Comparison of ENCODE assay signal across 1 cellular context in the genomic region with DNA sequence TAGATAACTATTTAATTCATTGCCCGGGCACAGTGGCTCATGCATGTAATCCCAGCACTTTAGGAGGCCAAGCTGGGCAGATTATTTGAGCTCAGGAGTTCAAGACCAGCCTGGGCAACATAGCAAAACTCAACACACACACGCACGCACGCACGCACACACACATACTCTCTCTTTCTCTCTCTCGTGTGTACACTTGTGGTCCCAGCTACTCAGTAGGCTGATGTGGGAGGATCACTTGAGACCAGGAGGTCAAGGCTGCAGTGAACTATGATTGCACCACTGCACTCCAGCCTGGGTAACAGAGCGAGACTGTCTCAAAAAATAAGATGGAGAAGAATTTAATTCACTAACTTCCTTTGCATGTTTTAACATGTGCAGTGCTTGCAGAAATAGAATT.
TF ChIP-seq lines count a peak whose summit lies in the region.

No MANE protein-coding gene starts in this region.

TF ChIP-seq in HepG2, 621 proteins besides CTCF, POLR2A, EP300 and RAD21 (continued from another document and continues in another):
- TF ChIP-seq, protein P1, sequence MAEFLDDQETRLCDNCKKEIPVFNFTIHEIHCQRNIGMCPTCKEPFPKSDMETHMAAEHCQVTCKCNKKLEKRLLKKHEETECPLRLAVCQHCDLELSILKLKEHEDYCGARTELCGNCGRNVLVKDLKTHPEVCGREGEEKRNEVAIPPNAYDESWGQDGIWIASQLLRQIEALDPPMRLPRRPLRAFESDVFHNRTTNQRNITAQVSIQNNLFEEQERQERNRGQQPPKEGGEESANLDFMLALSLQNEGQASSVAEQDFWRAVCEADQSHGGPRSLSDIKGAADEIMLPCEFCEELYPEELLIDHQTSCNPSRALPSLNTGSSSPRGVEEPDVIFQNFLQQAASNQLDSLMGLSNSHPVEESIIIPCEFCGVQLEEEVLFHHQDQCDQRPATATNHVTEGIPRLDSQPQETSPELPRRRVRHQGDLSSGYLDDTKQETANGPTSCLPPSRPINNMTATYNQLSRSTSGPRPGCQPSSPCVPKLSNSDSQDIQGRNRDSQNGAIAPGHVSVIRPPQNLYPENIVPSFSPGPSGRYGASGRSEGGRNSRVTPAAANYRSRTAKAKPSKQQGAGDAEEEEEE (CRISPR knock-in tag; IDR thresholded peaks at IDR 0.05; ENCODE audit: borderline replicate concordance) = no peak
- TF ChIP-seq POLR2G (IDR thresholded peaks at IDR 0.05; ENCODE audit: low read depth, low read length) (no peak), ZNF773 (CRISPR knock-in tag; IDR thresholded peaks at IDR 0.05; ENCODE audit: borderline replicate concordance) (no peak), ZBTB38 (CRISPR knock-in tag; IDR thresholded peaks at IDR 0.05) (peak; percentile 75), MTF2 (CRISPR knock-in tag; IDR thresholded peaks at IDR 0.05; ENCODE audit: borderline replicate concordance) (no peak), YEATS2 (CRISPR knock-in tag; IDR thresholded peaks at IDR 0.05; ENCODE audit: borderline replicate concordance) (no peak), MYC (CRISPR knock-in tag; IDR thresholded peaks at IDR 0.05; ENCODE audit: borderline replicate concordance) (peak; percentile 51; the same call in 1 of the 2 replicates), ZNF713 (CRISPR knock-in tag; IDR thresholded peaks at IDR 0.05) (no peak), SP1 (IDR thresholded peaks at IDR 0.05) (no peak), SP1 (CRISPR knock-in tag; IDR thresholded peaks at IDR 0.05) (no peak), CERS6 (CRISPR knock-in tag; IDR thresholded peaks at IDR 0.05) (no peak), ZNF768 (CRISPR knock-in tag; IDR thresholded peaks at IDR 0.05) (no peak), CHCHD3 (CRISPR knock-in tag; IDR thresholded peaks at IDR 0.05) (no peak), MNT (IDR thresholded peaks at IDR 0.05) (no peak), ZNF136 (CRISPR knock-in tag; IDR thresholded peaks at IDR 0.05; ENCODE audit: low read depth) (no peak), FOXM1 (CRISPR knock-in tag; IDR thresholded peaks at IDR 0.05) (no peak), NFYB (CRISPR knock-in tag; IDR thresholded peaks at IDR 0.05) (no peak), ZC3H13 (CRISPR knock-in tag; IDR thresholded peaks at IDR 0.05) (no peak), ZNF678 (CRISPR knock-in tag; IDR thresholded peaks at IDR 0.05) (no peak), BATF2 (CRISPR knock-in tag; IDR thresholded peaks at IDR 0.05) (no peak), ZNF75D (CRISPR knock-in tag; IDR thresholded peaks at IDR 0.05; ENCODE audit: borderline replicate concordance) (no peak), SOX6 (IDR thresholded peaks at IDR 0.05) (no peak), SOX6 (CRISPR knock-in tag; IDR thresholded peaks at IDR 0.05) (peak; percentile 81), XBP1 (CRISPR knock-in tag; IDR thresholded peaks at IDR 0.05) (no peak), PRMT3 (CRISPR knock-in tag; IDR thresholded peaks at IDR 0.05; ENCODE audit: borderline replicate concordance, low read depth) (no peak), IRX3 (CRISPR knock-in tag; IDR thresholded peaks at IDR 0.05; ENCODE audit: borderline replicate concordance, low read depth) (no peak), SAP130 (CRISPR knock-in tag; IDR thresholded peaks at IDR 0.05; ENCODE audit: low read depth) (peak; percentile 66), SIN3B (IDR thresholded peaks at IDR 0.05; ENCODE audit: low read length) (no peak), SMAD1 (CRISPR knock-in tag; IDR thresholded peaks at IDR 0.05; ENCODE audit: borderline replicate concordance, low read depth) (no peak), ZNF710 (CRISPR knock-in tag; IDR thresholded peaks at IDR 0.05; ENCODE audit: borderline replicate concordance) (peak; percentile 85; the same call in 1 of the 2 replicates), MTA3 (CRISPR knock-in tag; IDR thresholded peaks at IDR 0.05) (no peak), NCOA2 (CRISPR knock-in tag; IDR thresholded peaks at IDR 0.05) (peak; percentile 83), ZBTB20 (CRISPR knock-in tag; IDR thresholded peaks at IDR 0.05; ENCODE audit: borderline replicate concordance, low read depth) (peak; percentile 18; the same call in 1 of the 2 replicates), HNF4G (IDR thresholded peaks at IDR 0.05; ENCODE audit: borderline replicate concordance, low read depth, low read length) (peak; percentile 13; the same call in 1 of the 2 replicates), HNF4G (CRISPR knock-in tag; IDR thresholded peaks at IDR 0.05; ENCODE audit: borderline replicate concordance, low read depth) (no peak), NFATC3 (CRISPR knock-in tag; IDR thresholded peaks at IDR 0.05) (no peak), ZFP36L2 (CRISPR knock-in tag; IDR thresholded peaks at IDR 0.05) (no peak), ZNF724P (CRISPR knock-in tag; IDR thresholded peaks at IDR 0.05; ENCODE audit: borderline replicate concordance) (no peak), MXD1 (CRISPR knock-in tag; IDR thresholded peaks at IDR 0.05) (no peak), CEBPB (IDR thresholded peaks at IDR 0.05; ENCODE audit: borderline replicate concordance, low read depth, low read length) (peak; percentile 76), ZNF329 (CRISPR knock-in tag; IDR thresholded peaks at IDR 0.05; ENCODE audit: low read depth) (no peak), IKZF5 (CRISPR knock-in tag; IDR thresholded peaks at IDR 0.05) (peak; percentile 43; the same call in 1 of the 2 replicates), TBX2 (CRISPR knock-in tag; IDR thresholded peaks at IDR 0.05; ENCODE audit: borderline replicate concordance) (no peak; the same call in 1 of the 2 replicates), ZBTB42 (CRISPR knock-in tag; IDR thresholded peaks at IDR 0.05) (no peak), TARDBP (CRISPR knock-in tag; IDR thresholded peaks at IDR 0.05) (peak; percentile 82), JDP2 (CRISPR knock-in tag; IDR thresholded peaks at IDR 0.05; ENCODE audit: borderline replicate concordance) (no peak), IKZF4 (CRISPR knock-in tag; IDR thresholded peaks at IDR 0.05; ENCODE audit: borderline replicate concordance, low read depth, not compliant biosample characterization) (no peak)
- TF ChIP-seq, protein P2, sequence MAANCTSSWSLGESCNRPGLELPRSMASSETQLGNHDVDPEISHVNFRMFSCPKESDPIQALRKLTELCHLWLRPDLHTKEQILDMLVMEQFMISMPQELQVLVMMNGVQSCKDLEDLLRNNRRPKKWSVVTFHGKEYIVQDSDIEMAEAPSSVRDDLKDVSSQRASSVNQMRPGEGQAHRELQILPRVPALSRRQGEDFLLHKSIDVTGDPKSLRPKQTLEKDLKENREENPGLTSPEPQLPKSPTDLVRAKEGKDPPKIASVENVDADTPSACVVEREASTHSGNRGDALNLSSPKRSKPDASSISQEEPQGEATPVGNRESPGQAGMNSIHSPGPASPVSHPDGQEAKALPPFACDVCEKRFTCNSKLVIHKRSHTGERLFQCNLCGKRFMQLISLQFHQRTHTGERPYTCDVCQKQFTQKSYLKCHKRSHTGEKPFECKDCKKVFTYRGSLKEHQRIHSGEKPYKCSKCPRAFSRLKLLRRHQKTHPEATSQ (CRISPR knock-in tag; IDR thresholded peaks at IDR 0.05; ENCODE audit: borderline replicate concordance) = peak; percentile 58; the same call in 1 of the 2 replicates
- TF ChIP-seq, protein P3, sequence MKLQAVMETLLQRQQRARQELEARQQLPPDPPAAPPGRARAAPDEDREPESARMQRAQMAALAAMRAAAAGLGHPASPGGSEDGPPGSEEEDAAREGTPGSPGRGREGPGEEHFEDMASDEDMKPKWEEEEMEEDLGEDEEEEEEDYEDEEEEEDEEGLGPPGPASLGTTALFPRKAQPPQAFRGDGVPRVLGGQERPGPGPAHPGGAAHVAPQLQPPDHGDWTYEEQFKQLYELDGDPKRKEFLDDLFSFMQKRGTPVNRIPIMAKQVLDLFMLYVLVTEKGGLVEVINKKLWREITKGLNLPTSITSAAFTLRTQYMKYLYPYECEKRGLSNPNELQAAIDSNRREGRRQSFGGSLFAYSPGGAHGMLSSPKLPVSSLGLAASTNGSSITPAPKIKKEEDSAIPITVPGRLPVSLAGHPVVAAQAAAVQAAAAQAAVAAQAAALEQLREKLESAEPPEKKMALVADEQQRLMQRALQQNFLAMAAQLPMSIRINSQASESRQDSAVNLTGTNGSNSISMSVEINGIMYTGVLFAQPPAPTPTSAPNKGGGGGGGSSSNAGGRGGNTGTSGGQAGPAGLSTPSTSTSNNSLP (IDR thresholded peaks at IDR 0.05; ENCODE audit: low read depth, low read length) = no peak
- TF ChIP-seq, protein P4, sequence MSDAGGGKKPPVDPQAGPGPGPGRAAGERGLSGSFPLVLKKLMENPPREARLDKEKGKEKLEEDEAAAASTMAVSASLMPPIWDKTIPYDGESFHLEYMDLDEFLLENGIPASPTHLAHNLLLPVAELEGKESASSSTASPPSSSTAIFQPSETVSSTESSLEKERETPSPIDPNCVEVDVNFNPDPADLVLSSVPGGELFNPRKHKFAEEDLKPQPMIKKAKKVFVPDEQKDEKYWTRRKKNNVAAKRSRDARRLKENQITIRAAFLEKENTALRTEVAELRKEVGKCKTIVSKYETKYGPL (CRISPR knock-in tag; IDR thresholded peaks at IDR 0.05) = no peak
- TF ChIP-seq, protein P5, sequence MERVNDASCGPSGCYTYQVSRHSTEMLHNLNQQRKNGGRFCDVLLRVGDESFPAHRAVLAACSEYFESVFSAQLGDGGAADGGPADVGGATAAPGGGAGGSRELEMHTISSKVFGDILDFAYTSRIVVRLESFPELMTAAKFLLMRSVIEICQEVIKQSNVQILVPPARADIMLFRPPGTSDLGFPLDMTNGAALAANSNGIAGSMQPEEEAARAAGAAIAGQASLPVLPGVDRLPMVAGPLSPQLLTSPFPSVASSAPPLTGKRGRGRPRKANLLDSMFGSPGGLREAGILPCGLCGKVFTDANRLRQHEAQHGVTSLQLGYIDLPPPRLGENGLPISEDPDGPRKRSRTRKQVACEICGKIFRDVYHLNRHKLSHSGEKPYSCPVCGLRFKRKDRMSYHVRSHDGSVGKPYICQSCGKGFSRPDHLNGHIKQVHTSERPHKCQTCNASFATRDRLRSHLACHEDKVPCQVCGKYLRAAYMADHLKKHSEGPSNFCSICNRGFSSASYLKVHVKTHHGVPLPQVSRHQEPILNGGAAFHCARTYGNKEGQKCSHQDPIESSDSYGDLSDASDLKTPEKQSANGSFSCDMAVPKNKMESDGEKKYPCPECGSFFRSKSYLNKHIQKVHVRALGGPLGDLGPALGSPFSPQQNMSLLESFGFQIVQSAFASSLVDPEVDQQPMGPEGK (CRISPR knock-in tag; IDR thresholded peaks at IDR 0.05) = peak; percentile 59
